ENCODE assay signal across 22 cellular contexts in the genomic region with DNA sequence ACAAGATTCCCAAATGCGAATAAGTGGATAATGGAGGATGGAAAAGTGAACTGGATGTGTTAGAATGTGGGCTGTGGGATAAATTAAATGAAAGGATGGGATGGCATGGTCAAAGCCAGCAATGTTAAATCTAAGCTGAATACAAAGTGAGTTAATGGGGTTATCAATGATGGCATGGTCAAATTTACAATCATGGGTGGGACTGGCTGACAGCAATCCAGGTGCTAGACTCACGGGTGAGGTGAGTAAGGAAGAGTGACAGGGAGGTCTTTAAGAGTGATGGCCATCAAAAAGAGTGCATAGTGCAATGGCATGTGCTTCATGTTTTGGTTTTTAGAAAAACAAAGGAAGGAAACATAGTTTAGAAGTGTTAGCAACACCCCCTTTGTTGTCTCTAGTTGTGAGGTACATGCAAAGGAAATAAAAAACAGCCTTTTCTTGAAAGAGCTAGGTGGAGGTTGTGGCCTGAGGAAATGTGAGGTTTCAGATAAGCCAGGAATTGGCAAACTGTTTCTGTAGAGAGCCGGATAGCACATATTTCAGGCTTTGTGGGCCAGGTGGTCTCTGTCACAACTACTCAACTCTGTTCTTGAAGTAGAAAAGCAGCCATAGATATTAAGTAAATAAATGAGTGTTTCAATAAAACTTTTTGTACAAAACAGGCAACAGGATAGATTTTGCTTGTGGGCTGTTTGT.
A peak's percentile ranks its signal among the peaks of the same experiment; 100 is the strongest.
DNase-seq lines count a peak whose midpoint lies in the region; ATAC-seq, FAIRE-seq and TF ChIP-seq lines count a peak whose summit lies in the region.
"Had no signal": no experiment of that assay in that cellular context is flagged by ENCODE, and none has a peak within 500 bp of the region (broad histone marks: within the 10 kb centered on the region; RNA-seq: fewer than 3 reads in every experiment).

No MANE protein-coding gene starts in this region.

- ATAC-seq in GM21825 (IDR thresholded peaks at IDR 0.05; ENCODE audit: unreplicated experiment) = no peak
- ATAC-seq: HepG2 had no signal

- H3K27ac Mint-ChIP-seq in type B pancreatic cell = peak overlapping the region; percentile 22
- H3K27ac Mint-ChIP-seq: CD4-positive, alpha-beta T cell had no signal

- H3K27ac ChIP-seq in endothelial cell of umbilical vein (ENCODE audit: insufficient read depth, low read depth, low read length) = peak overlapping the region; percentile 51
- H3K27ac ChIP-seq in mesodermal cell (ENCODE audit: low read depth, low read length, severe bottlenecking) = peak overlapping the region; percentile 6
- H3K27ac ChIP-seq: BLaER1, RWPE1 had no signal

- POLR2A ChIA-PET in endothelial cell of umbilical vein (lab: Charles Lee) = no interaction called here

- dilution Hi-C loops in endothelial cell of umbilical vein (cut with MboI; ENCODE audit: extremely low pct_ligation_motif_present, low sequenced_read_pairs) = no loop called here

- H3K4me3 ChIP-seq in endothelial cell of umbilical vein (replicated peaks in 1 of 3; ENCODE audit: insufficient read depth in 1 of 3, low read depth in 1 of 3, low read length in 3 of 3) (no peak overlapping the region), mesodermal cell (ENCODE audit: extremely low read depth, insufficient read depth, low read length, poor library complexity, severe bottlenecking) (no peak overlapping the region)
- H3K4me3 ChIP-seq: BLaER1 had no signal

- DNase-seq in OCI-M1 (lab: John Stamatoyannopoulos, UW) (peak; percentile 4), endothelial cell of umbilical vein (ENCODE audit: low read depth, low spot score) (peak; percentile 89), type B pancreatic cell (ENCODE audit: extremely low spot score, unreplicated experiment) (no peak), NCI-H748 (lab: John Stamatoyannopoulos, UW; ENCODE audit: unreplicated experiment) (no peak), activated T-cell treated with anti-CD3 and anti-CD28 coated beads for 4 hours (no peak), HPDE6-E6E7 (ENCODE audit: extremely low spot score) (no peak)
- DNase-seq: CD4-positive, alpha-beta T cell; COR-L47; DMS79; KBM-7; NCI-H1092; NCI-H1436 treated with DMSO at 0.1 percent for 48 hours; NCI-H1930; NCI-H69; SHP77 treated with DMSO at 0.1 percent for 48 hours; SK-N-SH had no signal

- H3K9me1 ChIP-seq in endothelial cell of umbilical vein (replicated peaks; ENCODE audit: control insufficient read depth, extremely low read depth, insufficient read depth, low read length) = no peaks in the 10 kb centered on the region

- H3K4me1 ChIP-seq in endothelial cell of umbilical vein (ENCODE audit: control insufficient read depth, extremely low read depth, insufficient read depth, low read length) (peaks cover 5% of the 10 kb centered on the region), mesodermal cell (ENCODE audit: control insufficient read depth, insufficient read depth, low read length, poor library complexity, severe bottlenecking) (peaks cover 3% of the 10 kb centered on the region)
- H3K4me1 ChIP-seq: BLaER1 had no signal

- 64 to 67% methylated on average over 1 of the region's 3 CpGs for WGBS in mesodermal cell (ENCODE audit: insufficient coverage in 2 of 2), 2 experiments

- peak; percentile 78 for FAIRE-seq in endothelial cell of umbilical vein (lab: Jason Lieb, UNC)
- FAIRE-seq: H54, HepG2 had no signal

- TF ChIP-seq CTCF in endothelial cell of umbilical vein (IDR thresholded peaks at IDR 0.05; ENCODE audit: extremely low read depth in 1 of 2, insufficient read depth in 1 of 2, low read depth in 1 of 2, low read length in 2 of 2) = no peak
- TF ChIP-seq CTCF in type B pancreatic cell (conservative IDR thresholded peaks at IDR 0.05) = no peak

- no peaks in the 10 kb centered on the region for H3K27me3 ChIP-seq in endothelial cell of umbilical vein (ENCODE audit: control insufficient read depth in 2 of 2, insufficient read depth in 2 of 2, low read length in 2 of 2)
- H3K27me3 ChIP-seq: BLaER1 had no signal

- intact Hi-C loops in endothelial cell of umbilical vein (cut with micrococcal nuclease) = no loop called here

- BruUV-seq in endothelial cell of umbilical vein (replicated peaks; lab: Mats Ljungman, UMichigan) = no TSS peak

- H3K9ac ChIP-seq in endothelial cell of umbilical vein (replicated peaks; ENCODE audit: extremely low read depth, insufficient read depth, low read length) = peak overlapping the region; percentile 31
- H3K9ac ChIP-seq: BLaER1, SK-N-SH had no signal

- H3K36me3 ChIP-seq in endothelial cell of umbilical vein (ENCODE audit: control insufficient read depth in 2 of 2, extremely low read depth in 1 of 2, insufficient read depth in 2 of 2, low read length in 2 of 2) = no peaks in the 10 kb centered on the region
- no peaks in the 10 kb centered on the region for H3K36me3 ChIP-seq in mesodermal cell (ENCODE audit: control insufficient read depth, insufficient read depth, low read length)
- H3K36me3 ChIP-seq: BLaER1 had no signal

- no peaks in the 10 kb centered on the region for H3K9me3 ChIP-seq in endothelial cell of umbilical vein (replicated peaks; ENCODE audit: control insufficient read depth, insufficient read depth, low read length)
- no peaks in the 10 kb centered on the region for H3K9me3 ChIP-seq in mesodermal cell (ENCODE audit: control insufficient read depth, low read length)
- H3K9me3 ChIP-seq: BLaER1, SK-N-SH had no signal

- H3K36me3 Mint-ChIP-seq in type B pancreatic cell = no peaks in the 10 kb centered on the region

- CTCF ChIA-PET in endothelial cell of umbilical vein (lab: Charles Lee) = no interaction called here

- no peak overlapping the region for H3K4me2 ChIP-seq in endothelial cell of umbilical vein (ENCODE audit: insufficient read depth, low read length)
- H3K4me2 ChIP-seq: BLaER1, SK-N-SH had no signal

- H3K4me3 Mint-ChIP-seq in type B pancreatic cell = no peak overlapping the region
- H3K4me3 Mint-ChIP-seq: CD4-positive, alpha-beta T cell had no signal

- no peaks in the 10 kb centered on the region for H3K4me1 Mint-ChIP-seq in type B pancreatic cell (ENCODE audit: unreplicated experiment)

- no peaks in the 10 kb centered on the region for H4K20me1 ChIP-seq in endothelial cell of umbilical vein (replicated peaks; ENCODE audit: control insufficient read depth, extremely low read depth, insufficient read depth, low read length)
- H4K20me1 ChIP-seq: BLaER1 had no signal

- no peak for TF ChIP-seq POLR2A in endothelial cell of umbilical vein (IDR thresholded peaks at IDR 0.05; ENCODE audit: low read depth, low read length)

- no peaks in the 10 kb centered on the region for H3K79me2 ChIP-seq in endothelial cell of umbilical vein (ENCODE audit: control insufficient read depth, insufficient read depth, low read length)

- no peaks in the 10 kb centered on the region for H3K9me3 Mint-ChIP-seq in type B pancreatic cell

- no peak overlapping the region for H2AFZ ChIP-seq in endothelial cell of umbilical vein (ENCODE audit: low read depth, low read length)

- no peaks in the 10 kb centered on the region for H3K27me3 Mint-ChIP-seq in type B pancreatic cell
- H3K27me3 Mint-ChIP-seq: CD4-positive, alpha-beta T cell had no signal

TF ChIP-seq in endothelial cell of umbilical vein, 7 proteins besides CTCF, POLR2A, EP300 and RAD21:
- peak; percentile 32 for TF ChIP-seq JUN (IDR thresholded peaks at IDR 0.05; ENCODE audit: borderline replicate concordance, insufficient read depth, insufficient read length, low read depth)
- TF ChIP-seq POLR2AphosphoS5 (IDR thresholded peaks at IDR 0.05; ENCODE audit: insufficient read depth, low read depth, low read length) = no peak
- no peak for TF ChIP-seq MYC (IDR thresholded peaks at IDR 0.05; ENCODE audit: low read depth, low read length)

Comparison
In these comparisons a context has a peak if more than half of its experiments do, and no peak if none do; other contexts are left out.
1. DNase-seq: peak in OCI-M1 (single experiment) and endothelial cell of umbilical vein (single experiment); none in type B pancreatic cell (single experiment), NCI-H748 (single experiment), activated T-cell treated with anti-CD3 and anti-CD28 coated beads for 4 hours (single experiment) and HPDE6-E6E7 (single experiment).